ENCODE assay signal across 8 cellular contexts in genomic region chr13:110913322-110913721, GRCh38. TPM values are rescaled to one million over a fixed set of nuclear protein-coding genes. Genes with fewer than 3 reads are reported as not detected.
DNase-seq lines count a peak whose midpoint lies in the region; ATAC-seq and TF ChIP-seq lines count a peak whose summit lies in the region.

No MANE protein-coding gene starts in this region.

- H2AFZ ChIP-seq in PC-9 (no peak overlapping the region), trophoblast cell (ENCODE audit: insufficient read depth, low read length, poor library complexity) (no peak overlapping the region)

- POLR2A ChIA-PET in PC-9 (lab: Charles Lee; ENCODE audit: unreplicated experiment): interaction anchor here (0.6 kb wide), 1 partner anchor 387 kb away, joined by 5 read pairs; no protein-coding TSS in a partner anchor

- CTCF ChIA-PET in PC-9 (lab: Charles Lee): no interaction called here

- DNase-seq in NCI-H146 (lab: John Stamatoyannopoulos, UW) (peak; percentile 28), NCI-H146 treated with DMSO at 0.1 percent for 48 hours (lab: John Stamatoyannopoulos, UW; ENCODE audit: unreplicated experiment) (no peak), PC-9 (peak in 1 of 2 experiments; percentile 75), erythroblast (lab: John Stamatoyannopoulos, UW) (peak; percentile 43 to 66), trophoblast cell (peak in 1 of 2 donors; percentile 32), islet precursor cell (no peak)

- H3K4ac ChIP-seq in trophoblast cell (ENCODE audit: low read depth, low read length): peak overlapping the region; percentile 87

- H3K79me2 ChIP-seq in PC-9 (ENCODE audit: low read depth): peaks cover 61% of the 10 kb centered on the region
- peaks cover 35% of the 10 kb centered on the region for H3K79me2 ChIP-seq in trophoblast cell (ENCODE audit: control insufficient read depth, insufficient read depth, low read length, poor library complexity)

- no peak overlapping the region for H4K8ac ChIP-seq in trophoblast cell (ENCODE audit: low read depth, low read length)

- peaks cover 16% of the 10 kb centered on the region for H3K79me1 ChIP-seq in trophoblast cell (ENCODE audit: low read length)

- peak overlapping the region; percentile 63 for H3K9ac ChIP-seq in trophoblast cell (ENCODE audit: low read length)

- H3K9me3 ChIP-seq in PC-9 (ENCODE audit: insufficient read depth, low read depth) (no peaks in the 10 kb centered on the region), trophoblast cell (ENCODE audit: insufficient read depth, low read depth, low read length) (no peaks in the 10 kb centered on the region)

- H4K91ac ChIP-seq in trophoblast cell (ENCODE audit: low read depth, low read length): no peak overlapping the region

- no peak overlapping the region for H2BK12ac ChIP-seq in trophoblast cell (ENCODE audit: low read length)

- peak overlapping the region; percentile 89 for H3K27ac ChIP-seq in PC-9
- H3K27ac ChIP-seq in trophoblast cell (ENCODE audit: low read depth, low read length): no peak overlapping the region

- H3K14ac ChIP-seq in trophoblast cell (ENCODE audit: low read length): no peak overlapping the region

- peaks cover 25% of the 10 kb centered on the region for H3K36me3 ChIP-seq in PC-9 (ENCODE audit: low read depth)
- peaks cover 6 to 11% of the 10 kb centered on the region in 2 experiments for H3K36me3 ChIP-seq in trophoblast cell (ENCODE audit: control insufficient read depth in 1 of 2, insufficient read depth in 2 of 2, low read length in 2 of 2)

- H3K18ac ChIP-seq in trophoblast cell (ENCODE audit: low read length): no peak overlapping the region

- H2BK120ac ChIP-seq in trophoblast cell (ENCODE audit: insufficient read depth, low read length, poor library complexity): no peak overlapping the region

- H2AK5ac ChIP-seq in trophoblast cell (ENCODE audit: low read length): no peak overlapping the region

- no peak for ATAC-seq in HG03378 (IDR thresholded peaks at IDR 0.05; ENCODE audit: unreplicated experiment)
- ATAC-seq in HG03432 (IDR thresholded peaks at IDR 0.05; ENCODE audit: unreplicated experiment): no peak

- H3K4me1 ChIP-seq in PC-9 (replicated peaks; ENCODE audit: insufficient read depth) (peaks cover 52% of the 10 kb centered on the region), trophoblast cell (ENCODE audit: control insufficient read depth in 1 of 2, insufficient read depth in 2 of 2, low read length in 2 of 2) (peaks cover 3 to 10% of the 10 kb centered on the region in 2 experiments)

- H3K4me2 ChIP-seq in PC-9 (peak overlapping the region; percentile 80), trophoblast cell (ENCODE audit: low read length) (peak overlapping the region; percentile 90)

- no CpG with 5 or more reads among the region's 8 CpGs for WGBS in trophoblast cell (ENCODE audit: extremely low coverage, insufficient coverage, insufficient read length)

- H2BK5ac ChIP-seq in trophoblast cell (ENCODE audit: low read depth, low read length, poor library complexity): no peak overlapping the region

- peak overlapping the region; percentile 77 for H3K4me3 ChIP-seq in PC-9
- peak overlapping the region; percentile 50 for H3K4me3 ChIP-seq in trophoblast cell (ENCODE audit: low read depth, low read length)

- peaks cover 46% of the 10 kb centered on the region for H4K20me1 ChIP-seq in PC-9 (ENCODE audit: insufficient read depth)

- BruUV-seq in PC-9 (replicated peaks; lab: Mats Ljungman, UMichigan): TSS peak; percentile 30

- no peak for TF ChIP-seq CTCF in PC-9 (conservative IDR thresholded peaks at IDR 0.05)

- H3K27me3 ChIP-seq in PC-9 (ENCODE audit: insufficient read depth, low read depth): no peaks in the 10 kb centered on the region
- H3K27me3 ChIP-seq in trophoblast cell (ENCODE audit: insufficient read depth, low read length): no peaks in the 10 kb centered on the region

- no peak overlapping the region for H4K12ac ChIP-seq in trophoblast cell (ENCODE audit: low read depth, low read length)

- intact Hi-C loops in PC-9 (cut with micrococcal nuclease; ENCODE audit: unreplicated experiment): loop anchor here (10.0 kb wide), 1 partner anchor 469 kb away; no protein-coding TSS in a partner anchor

- TF ChIP-seq POLR2A in erythroblast (IDR thresholded peaks at IDR 0.05; ENCODE audit: low read length): no peak

- no peaks in the 10 kb centered on the region for H3K9me2 ChIP-seq in PC-9 (ENCODE audit: insufficient read depth)

- H3K23ac ChIP-seq in trophoblast cell (ENCODE audit: low read length): no peak overlapping the region

- H3F3A ChIP-seq in PC-9 (ENCODE audit: insufficient read depth, low read depth): peaks cover 27% of the 10 kb centered on the region

RNA-seq across cellular contexts. Expression of gene ANKRD10, which starts 1.5 kb away (rescaled TPM):
- total RNA-seq in PC-9 (2021): 154 and 155 TPM in 2 replicates
- polyA plus RNA-seq in trophoblast cell (2013): 58.8 and 60.1 TPM in 2 replicates

Comparison
In these comparisons a context has a peak if more than half of its experiments do, and no peak if none do; other contexts are left out.
1. DNase-seq: peak in NCI-H146 (single experiment) and erythroblast (2 of 2); none in NCI-H146 treated with DMSO at 0.1 percent for 48 hours (single experiment) and islet precursor cell (single experiment).